18 cellular contexts compared by ENCODE assay signal in genomic region chr5:75536147-75536546, GRCh38.
"Had no signal": no experiment of that assay in that cellular context is flagged by ENCODE, and none has a peak within 500 bp of the region (broad histone marks: within the 10 kb centered on the region; RNA-seq: fewer than 3 reads in every experiment).

No MANE protein-coding gene starts in this region.

- H3K27ac ChIP-seq: psoas muscle, stomach, thoracic aorta had no signal

- H3K27ac Mint-ChIP-seq: activated B cell treated with CpG ODN at 0.5 μM for 24 hours; activated CD4-positive, alpha-beta T cell treated with anti-CD3 and anti-CD28 coated beads, Interleukin-2, amount 10 ng/mL, durations not matched to agents 7 days and 5 days; activated T-helper 2 cell treated with anti-CD3 and anti-CD28 coated beads, Interferon-gamma antibody, Interleukin-2, Interleukin-4, amounts not matched to agents 10 μg/mL and 5 μg/mL and 100 μg/mL, durations not matched to agents 14 hours and 24 hours and 36 hours; brain; endodermal cell; naive thymus-derived CD4-positive, alpha-beta T cell had no signal

- H3K4me3 Mint-ChIP-seq: activated B cell treated with CpG ODN at 0.5 μM for 24 hours; activated CD4-positive, alpha-beta T cell treated with anti-CD3 and anti-CD28 coated beads, Interleukin-2, amount 10 ng/mL, durations not matched to agents 7 days and 5 days; brain; endodermal cell had no signal

- H3K36me3 ChIP-seq: adrenal gland, thoracic aorta had no signal

- H3K27me3 Mint-ChIP-seq: activated B cell treated with CpG ODN at 0.5 μM for 24 hours; activated CD4-positive, alpha-beta T cell treated with anti-CD3 and anti-CD28 coated beads, Interleukin-2, amount 10 ng/mL, durations not matched to agents 7 days and 5 days; brain; naive thymus-derived CD4-positive, alpha-beta T cell had no signal

- H3K4me1 ChIP-seq: psoas muscle had no signal

- ATAC-seq: naive thymus-derived CD4-positive, alpha-beta T cell; sciatic nerve had no signal

- H3K4me3 ChIP-seq: adrenal gland, lung, psoas muscle, stomach, thoracic aorta had no signal

- H3K27me3 ChIP-seq: adrenal gland, stomach had no signal

- DNase-seq: activated B cell treated with CpG ODN at 0.5 μM for 24 hours; activated CD4-positive, alpha-beta T cell treated with anti-CD3 and anti-CD28 coated beads, Interleukin-2, amount 10 ng/mL, durations not matched to agents 7 days and 5 days; activated CD8-positive, alpha-beta memory T cell treated with anti-CD3 and anti-CD28 coated beads for 24 hours; activated naive CD4-positive, alpha-beta T cell treated with anti-CD3 and anti-CD28 coated beads, Interleukin-2, amount 50 U/mL, for 16 hours; dermis blood vessel endothelial cell; erythroblast; hypothalamus; naive thymus-derived CD4-positive, alpha-beta T cell; occipital lobe; psoas muscle; stomach had no signal
